11 cellular contexts compared by ENCODE assay signal in the genomic region with DNA sequence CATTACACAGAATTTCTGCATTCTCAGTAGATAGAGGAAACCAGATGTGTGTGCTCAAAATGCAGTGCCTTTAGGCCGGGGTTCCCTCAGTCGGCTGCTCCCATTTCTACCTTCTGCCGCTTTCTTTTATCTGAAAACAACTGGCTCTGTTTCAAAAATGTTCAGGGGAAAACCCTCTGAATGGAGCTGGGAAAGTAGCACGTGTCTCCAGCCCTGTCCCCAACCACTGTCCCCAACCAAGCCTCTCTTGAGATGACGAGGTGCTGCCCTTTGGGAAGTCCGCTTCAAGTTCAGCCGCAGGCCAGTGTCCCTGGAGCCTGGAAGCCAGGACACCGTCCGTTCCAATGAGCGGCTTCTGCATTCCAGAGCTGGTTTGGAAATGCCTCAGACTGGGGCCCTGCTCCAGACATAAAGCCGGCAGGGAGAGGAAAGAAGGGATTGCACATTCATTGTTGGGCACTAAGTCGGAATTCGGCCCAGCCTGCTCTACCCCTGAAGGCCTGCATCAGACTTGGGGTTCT.
DNase-seq lines count a peak whose midpoint lies in the region; ATAC-seq and TF ChIP-seq lines count a peak whose summit lies in the region.
"Had no signal": no experiment of that assay in that cellular context is flagged by ENCODE, and none has a peak within 500 bp of the region (broad histone marks: within the 10 kb centered on the region; RNA-seq: fewer than 3 reads in every experiment).

No MANE protein-coding gene starts in this region.

- DNase-seq in esophagus muscularis mucosa (ENCODE audit: extremely low spot score) (no peak), mucosa of gallbladder (ENCODE audit: low spot score) (peak; percentile 38), transverse colon (no peak), NCI-H187 (lab: John Stamatoyannopoulos, UW) (no peak)
- no peak for DNase-seq in activated CD4-positive, alpha-beta memory T cell treated with anti-CD3 and anti-CD28 coated beads, Interleukin-2, amount 10 ng/mL, durations not matched to agents 7 days and 5 days
- DNase-seq: NCI-H510A treated with DMSO at 0.1 percent for 48 hours, SW 1271 had no signal

- ATAC-seq in activated T-helper 17 cell treated with anti-CD3 and anti-CD28 coated beads, Interleukin-2, amount 50 U/mL, for 72 hours (replicated peaks) = no peak
- ATAC-seq in GM21723 (IDR thresholded peaks at IDR 0.05; ENCODE audit: unreplicated experiment) = no peak

- TF ChIP-seq CTCF in esophagus muscularis mucosa (IDR thresholded peaks at IDR 0.05) = no peak
- TF ChIP-seq CTCF in transverse colon (IDR thresholded peaks at IDR 0.05) = no peak

- H3K27me3 ChIP-seq in esophagus muscularis mucosa (no peaks in the 10 kb centered on the region), transverse colon (no peaks in the 10 kb centered on the region)

- H3K27me3 Mint-ChIP-seq in activated T-helper 17 cell treated with anti-CD3 and anti-CD28 coated beads, Interleukin-2, amount 50 U/mL, for 72 hours = no peaks in the 10 kb centered on the region
- H3K27me3 Mint-ChIP-seq in activated CD4-positive, alpha-beta memory T cell treated with anti-CD3 and anti-CD28 coated beads, Interleukin-2, amount 10 ng/mL, durations not matched to agents 7 days and 5 days = no peaks in the 10 kb centered on the region

- peaks cover 36% of the 10 kb centered on the region for H3K36me3 Mint-ChIP-seq in activated T-helper 17 cell treated with anti-CD3 and anti-CD28 coated beads, Interleukin-2, amount 50 U/mL, for 72 hours (ENCODE audit: low read depth)
- H3K36me3 Mint-ChIP-seq in activated CD4-positive, alpha-beta memory T cell treated with anti-CD3 and anti-CD28 coated beads, Interleukin-2, amount 10 ng/mL, durations not matched to agents 7 days and 5 days (ENCODE audit: low read depth) = no peaks in the 10 kb centered on the region

- WGBS in esophagus muscularis mucosa = 38% methylated on average over 13 of the region's 13 CpGs
- WGBS in transverse colon (ENCODE audit: low coverage in 1 of 2), 2 donors = 67 to 78% methylated on average over 3 to 13 of the region's 13 CpGs

- no peak overlapping the region for H3K4me3 Mint-ChIP-seq in activated T-helper 17 cell treated with anti-CD3 and anti-CD28 coated beads, Interleukin-2, amount 50 U/mL, for 72 hours
- no peak overlapping the region for H3K4me3 Mint-ChIP-seq in activated CD4-positive, alpha-beta memory T cell treated with anti-CD3 and anti-CD28 coated beads, Interleukin-2, amount 10 ng/mL, durations not matched to agents 7 days and 5 days

- no peak overlapping the region for H3K27ac Mint-ChIP-seq in activated T-helper 17 cell treated with anti-CD3 and anti-CD28 coated beads, Interleukin-2, amount 50 U/mL, for 72 hours
- H3K27ac Mint-ChIP-seq in activated CD4-positive, alpha-beta memory T cell treated with anti-CD3 and anti-CD28 coated beads, Interleukin-2, amount 10 ng/mL, durations not matched to agents 7 days and 5 days = no peak overlapping the region

- no peak for TF ChIP-seq RAD21 in Ishikawa (IDR thresholded peaks at IDR 0.05; ENCODE audit: low read depth)

- H3K9me3 ChIP-seq in esophagus muscularis mucosa (no peaks in the 10 kb centered on the region), transverse colon (no peaks in the 10 kb centered on the region)

- CTCF ChIA-PET in activated CD4-positive, alpha-beta memory T cell treated with anti-CD3 and anti-CD28 coated beads, Interleukin-2, amount 10 ng/mL, durations not matched to agents 7 days and 5 days (lab: Charles Lee) = no interaction called here

- in situ Hi-C loops in transverse colon (cut with MboI; ENCODE audit: low pct_ligation_motif_present in 1 of 4, low pct_unique_long_range_greater_than_20kb in 1 of 4, low sequenced_read_pairs in 3 of 4) = no loop called here

- H3K36me3 ChIP-seq in esophagus muscularis mucosa = peaks cover 0 to 60% (median 42%) of the 10 kb centered on the region in 4 donors
- no peaks in the 10 kb centered on the region for H3K36me3 ChIP-seq in transverse colon

- H3K4me3 ChIP-seq in esophagus muscularis mucosa (no peak overlapping the region), transverse colon (no peak overlapping the region)

- intact Hi-C loops in esophagus muscularis mucosa (cut with DNase I) = no loop called here
- intact Hi-C loops in transverse colon (cut with DNase I; ENCODE audit: low total_unique reads) = no loop called here

- H3K4me1 Mint-ChIP-seq in activated T-helper 17 cell treated with anti-CD3 and anti-CD28 coated beads, Interleukin-2, amount 50 U/mL, for 72 hours = no peaks in the 10 kb centered on the region
- H3K4me1 Mint-ChIP-seq in activated CD4-positive, alpha-beta memory T cell treated with anti-CD3 and anti-CD28 coated beads, Interleukin-2, amount 10 ng/mL, durations not matched to agents 7 days and 5 days = no peaks in the 10 kb centered on the region

- no peaks in the 10 kb centered on the region for H3K9me3 Mint-ChIP-seq in activated T-helper 17 cell treated with anti-CD3 and anti-CD28 coated beads, Interleukin-2, amount 50 U/mL, for 72 hours
- no peaks in the 10 kb centered on the region for H3K9me3 Mint-ChIP-seq in activated CD4-positive, alpha-beta memory T cell treated with anti-CD3 and anti-CD28 coated beads, Interleukin-2, amount 10 ng/mL, durations not matched to agents 7 days and 5 days

- no peak for TF ChIP-seq EP300 in Ishikawa (IDR thresholded peaks at IDR 0.05; ENCODE audit: borderline replicate concordance)
- TF ChIP-seq EP300 in esophagus muscularis mucosa (IDR thresholded peaks at IDR 0.05) = no peak
- TF ChIP-seq EP300 in transverse colon (IDR thresholded peaks at IDR 0.05; ENCODE audit: low read depth) = no peak

- POLR2A ChIA-PET in activated CD4-positive, alpha-beta memory T cell treated with anti-CD3 and anti-CD28 coated beads, Interleukin-2, amount 10 ng/mL, durations not matched to agents 7 days and 5 days (lab: Charles Lee) = no interaction called here

- H3K4me1 ChIP-seq in esophagus muscularis mucosa (peaks cover 16 to 25% (median 22%) of the 10 kb centered on the region in 4 donors), transverse colon (peaks cover 0 to 11% (median 2%) of the 10 kb centered on the region in 4 donors)
- H3K4me1 ChIP-seq: parathyroid adenoma had no signal

- peak overlapping the region; percentile 38 to 79 (median 68) for H3K27ac ChIP-seq in esophagus muscularis mucosa (replicated peaks in 1 of 4)
- H3K27ac ChIP-seq in transverse colon = peak overlapping the region in 3 of 4 donors; percentile 16 to 67 (median 35)
- H3K27ac ChIP-seq: parathyroid adenoma had no signal

- TF ChIP-seq POLR2A in esophagus muscularis mucosa (IDR thresholded peaks at IDR 0.05; ENCODE audit: low read depth) = no peak
- TF ChIP-seq POLR2A in transverse colon (IDR thresholded peaks at IDR 0.05) = no peak

TF ChIP-seq in Ishikawa, 13 proteins besides CTCF, POLR2A, EP300 and RAD21:
- TF ChIP-seq TEAD4 (IDR thresholded peaks at IDR 0.05) = peak; percentile 72
- no peak for TF ChIP-seq CEBPB (IDR thresholded peaks at IDR 0.05)
- TF ChIP-seq EGR1 (IDR thresholded peaks at IDR 0.05) = no peak
- TF ChIP-seq YY1 (IDR thresholded peaks at IDR 0.05; ENCODE audit: low read depth) = no peak
- TF ChIP-seq, protein P1, sequence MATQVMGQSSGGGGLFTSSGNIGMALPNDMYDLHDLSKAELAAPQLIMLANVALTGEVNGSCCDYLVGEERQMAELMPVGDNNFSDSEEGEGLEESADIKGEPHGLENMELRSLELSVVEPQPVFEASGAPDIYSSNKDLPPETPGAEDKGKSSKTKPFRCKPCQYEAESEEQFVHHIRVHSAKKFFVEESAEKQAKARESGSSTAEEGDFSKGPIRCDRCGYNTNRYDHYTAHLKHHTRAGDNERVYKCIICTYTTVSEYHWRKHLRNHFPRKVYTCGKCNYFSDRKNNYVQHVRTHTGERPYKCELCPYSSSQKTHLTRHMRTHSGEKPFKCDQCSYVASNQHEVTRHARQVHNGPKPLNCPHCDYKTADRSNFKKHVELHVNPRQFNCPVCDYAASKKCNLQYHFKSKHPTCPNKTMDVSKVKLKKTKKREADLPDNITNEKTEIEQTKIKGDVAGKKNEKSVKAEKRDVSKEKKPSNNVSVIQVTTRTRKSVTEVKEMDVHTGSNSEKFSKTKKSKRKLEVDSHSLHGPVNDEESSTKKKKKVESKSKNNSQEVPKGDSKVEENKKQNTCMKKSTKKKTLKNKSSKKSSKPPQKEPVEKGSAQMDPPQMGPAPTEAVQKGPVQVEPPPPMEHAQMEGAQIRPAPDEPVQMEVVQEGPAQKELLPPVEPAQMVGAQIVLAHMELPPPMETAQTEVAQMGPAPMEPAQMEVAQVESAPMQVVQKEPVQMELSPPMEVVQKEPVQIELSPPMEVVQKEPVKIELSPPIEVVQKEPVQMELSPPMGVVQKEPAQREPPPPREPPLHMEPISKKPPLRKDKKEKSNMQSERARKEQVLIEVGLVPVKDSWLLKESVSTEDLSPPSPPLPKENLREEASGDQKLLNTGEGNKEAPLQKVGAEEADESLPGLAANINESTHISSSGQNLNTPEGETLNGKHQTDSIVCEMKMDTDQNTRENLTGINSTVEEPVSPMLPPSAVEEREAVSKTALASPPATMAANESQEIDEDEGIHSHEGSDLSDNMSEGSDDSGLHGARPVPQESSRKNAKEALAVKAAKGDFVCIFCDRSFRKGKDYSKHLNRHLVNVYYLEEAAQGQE (IDR thresholded peaks at IDR 0.05; ENCODE audit: low read depth) = no peak
TF ChIP-seq in Ishikawa: peak in this region for 1.
